17 cellular contexts compared by ENCODE assay signal in genomic region chr12:121958521-121959240, GRCh38. TPM values are rescaled to one million over a fixed set of nuclear protein-coding genes. Genes with fewer than 3 reads are reported as not detected.
DNase-seq lines count a peak whose midpoint lies in the region; ATAC-seq and TF ChIP-seq lines count a peak whose summit lies in the region.
"Had no signal": no experiment of that assay in that cellular context is flagged by ENCODE, and none has a peak within 500 bp of the region (broad histone marks: within the 10 kb centered on the region; RNA-seq: fewer than 3 reads in every experiment).

No MANE protein-coding gene starts in this region.

- CTCF ChIA-PET in IMR-90 (lab: Yijun Ruan, JAX) = interaction anchor here (0.6 kb wide), 1 partner anchor 52 kb away, joined by 3 read pairs; no protein-coding TSS in a partner anchor
- CTCF ChIA-PET in WTC11 (lab: Charles Lee) = interaction anchor here (1.0 to 2.6 kb wide), 6 partner anchors 22 to 164 kb away, joined by 3 to 8 read pairs (median 4); partner anchors contain the start of genes CFAP251 and RHOF

- H3K9me3 Mint-ChIP-seq in WTC11 = peaks cover 7% of the 10 kb centered on the region
- H3K9me3 Mint-ChIP-seq: activated naive CD4-positive, alpha-beta T cell treated with anti-CD3 and anti-CD28 coated beads, Interleukin-2, amount 10 ng/mL, durations not matched to agents 7 days and 5 days had no signal

- TF ChIP-seq CTCF in IMR-90 (conservative IDR thresholded peaks at IDR 0.05; ENCODE audit: low read depth, low read length) = no peak
- no peak for TF ChIP-seq CTCF in WTC11 (IDR thresholded peaks at IDR 0.05)

- dilution Hi-C loops in IMR-90 (cut with HindIII; ENCODE audit: low sequenced_read_pairs, unreplicated experiment) = no loop called here

- H3K27ac ChIP-seq in BLaER1 (peak overlapping the region; percentile 67), IMR-90 (ENCODE audit: insufficient read depth, low read length) (peak overlapping the region; percentile 64), mesenchymal stem cell (ENCODE audit: low read length, poor library complexity, severe bottlenecking) (no peak overlapping the region)
- H3K27ac ChIP-seq: spleen, VCaP had no signal

- no peak overlapping the region for H2BK12ac ChIP-seq in mesenchymal stem cell (ENCODE audit: low read length in 2 of 2)

- peaks cover 19% of the 10 kb centered on the region for H3K4me1 Mint-ChIP-seq in WTC11
- H3K4me1 Mint-ChIP-seq: activated naive CD4-positive, alpha-beta T cell treated with anti-CD3 and anti-CD28 coated beads, Interleukin-2, amount 10 ng/mL, durations not matched to agents 7 days and 5 days had no signal

- H4K91ac ChIP-seq in IMR-90 (ENCODE audit: insufficient read depth, low read depth, low read length) = peak overlapping the region; percentile 53; the same call in 1 of the 2 replicates
- H4K91ac ChIP-seq in mesenchymal stem cell (ENCODE audit: low read length) = no peak overlapping the region

- no peaks in the 10 kb centered on the region; the same call in 1 of the 2 replicates for H3K27me3 Mint-ChIP-seq in WTC11 (ENCODE audit: low read depth)

- H2BK120ac ChIP-seq in IMR-90 (ENCODE audit: low read depth, low read length) (peak overlapping the region; percentile 79), mesenchymal stem cell (ENCODE audit: low read depth, low read length) (no peak overlapping the region)

- H3K4ac ChIP-seq in IMR-90 (ENCODE audit: low read depth, low read length) (peak overlapping the region; percentile 81), mesenchymal stem cell (ENCODE audit: low read depth in 1 of 2, low read length in 2 of 2) (peak overlapping the region in 1 of 2 experiments; percentile 24)

- peak overlapping the region; percentile 73; the same call in 1 of the 2 replicates for H3K18ac ChIP-seq in IMR-90 (ENCODE audit: low read depth, low read length)
- peak overlapping the region in 1 of 2 experiments; percentile 71 for H3K18ac ChIP-seq in mesenchymal stem cell (ENCODE audit: low read depth in 1 of 2, low read length in 2 of 2)

- H2BK15ac ChIP-seq in IMR-90 (ENCODE audit: low read depth, low read length) = peak overlapping the region; percentile 15; the same call in 1 of the 3 replicates
- no peak overlapping the region for H2BK15ac ChIP-seq in mesenchymal stem cell (ENCODE audit: low read depth, poor library complexity, severe bottlenecking)

- H3K14ac ChIP-seq in IMR-90 (replicated peaks; ENCODE audit: low read depth, low read length) (peak overlapping the region; percentile 54), mesenchymal stem cell (ENCODE audit: low read length in 2 of 2) (no peak overlapping the region)

- intact Hi-C loops in IMR-90 (cut with micrococcal nuclease) = no loop called here

- 16% methylated on average over 3 of the region's 21 CpGs; no CpG with 5 or more reads in 1 of the 2 experiments for WGBS in IMR-90 (ENCODE audit: extremely low coverage in 2 of 2, insufficient read length in 1 of 2), 2 experiments
- 65% methylated on average over 21 of the region's 21 CpGs for WGBS in mesenchymal stem cell

- in situ Hi-C loops in IMR-90 (cut with MboI; ENCODE audit: low sequenced_read_pairs) = no loop called here

- H4K8ac ChIP-seq in IMR-90 (ENCODE audit: low read depth in 2 of 2, low read length in 2 of 2) = peak overlapping the region; percentile 31 to 57; a peak in 3 of 4 replicates
- H4K8ac ChIP-seq in mesenchymal stem cell (ENCODE audit: low read length) = peak overlapping the region; percentile 55

- H2BK20ac ChIP-seq in IMR-90 (ENCODE audit: low read depth, low read length) = peak overlapping the region; percentile 82

- H3K4me3 Mint-ChIP-seq in WTC11 = no peak overlapping the region
- H3K4me3 Mint-ChIP-seq: activated naive CD4-positive, alpha-beta T cell treated with anti-CD3 and anti-CD28 coated beads, Interleukin-2, amount 10 ng/mL, durations not matched to agents 7 days and 5 days had no signal

- POLR2A ChIA-PET in IMR-90 (lab: Charles Lee; ENCODE audit: unreplicated experiment) (no interaction called here), WTC11 (lab: Charles Lee) (interaction anchor here (1.0 kb wide), 1 partner anchor 23 kb away, joined by 3 read pairs; no protein-coding TSS in a partner anchor)

- H3K36me3 Mint-ChIP-seq in WTC11 = no peaks in the 10 kb centered on the region
- H3K36me3 Mint-ChIP-seq: activated naive CD4-positive, alpha-beta T cell treated with anti-CD3 and anti-CD28 coated beads, Interleukin-2, amount 10 ng/mL, durations not matched to agents 7 days and 5 days had no signal

- peak; percentile 78 for DNase-seq in IMR-90
- DNase-seq in WTC11 (ENCODE audit: low spot score) = no peak
- peak; percentile 87 for DNase-seq in mesenchymal stem cell
- no peak for DNase-seq in NCI-H1436 treated with DMSO at 0.1 percent for 48 hours (lab: John Stamatoyannopoulos, UW)
- no peak for DNase-seq in activated CD8-positive, alpha-beta memory T cell treated with anti-CD3 and anti-CD28 coated beads for 24 hours
- no peak for DNase-seq in T-helper 2 cell
- DNase-seq: activated naive CD4-positive, alpha-beta T cell treated with anti-CD3 and anti-CD28 coated beads, Interleukin-2, amount 10 ng/mL, durations not matched to agents 7 days and 5 days; AML-193; effector CD4-positive, alpha-beta T cell; islet precursor cell; MG63; NCI-H226; spleen had no signal

- peak overlapping the region; percentile 81 for H2AFZ ChIP-seq in IMR-90 (replicated peaks; ENCODE audit: low read length, poor library complexity)
- H2AFZ ChIP-seq in mesenchymal stem cell (ENCODE audit: low read depth, low read length) = no peak overlapping the region

- H3K9ac ChIP-seq in BLaER1 (peak overlapping the region; percentile 52), IMR-90 (ENCODE audit: low read depth, low read length) (0 out of 2 replicates have a peak overlapping the region, but pooled peaks have one; percentile 10), mesenchymal stem cell (ENCODE audit: low read length) (no peak overlapping the region)

- H2BK5ac ChIP-seq in IMR-90 (ENCODE audit: low read depth, low read length, poor library complexity, severe bottlenecking) (peak overlapping the region; percentile 62), mesenchymal stem cell (ENCODE audit: low read depth, low read length, poor library complexity, severe bottlenecking) (no peak overlapping the region)

- BruUV-seq in IMR-90 (replicated peaks; lab: Mats Ljungman, UMichigan) = no TSS peak

- H3K4me1 ChIP-seq in BLaER1 = peaks cover 34% of the 10 kb centered on the region
- H3K4me1 ChIP-seq in IMR-90 (ENCODE audit: control insufficient read depth, insufficient read depth, low read length) = peaks cover 14% of the 10 kb centered on the region
- peaks cover 9% of the 10 kb centered on the region for H3K4me1 ChIP-seq in mesenchymal stem cell (ENCODE audit: control insufficient read depth, insufficient read depth, low read depth, low read length)

- H3K23ac ChIP-seq in IMR-90 (ENCODE audit: low read depth, low read length) (peak overlapping the region; percentile 67; the same call in 1 of the 2 replicates), mesenchymal stem cell (ENCODE audit: low read length in 2 of 2) (no peak overlapping the region)

- H3K4me3 ChIP-seq in BLaER1 = peak overlapping the region; percentile 38
- H3K4me3 ChIP-seq in IMR-90 (ENCODE audit: insufficient read depth, low read depth, low read length) = peak overlapping the region; percentile 25; the same call in 1 of the 2 replicates
- H3K4me3 ChIP-seq in mesenchymal stem cell (ENCODE audit: insufficient read depth in 1 of 2, low read depth in 1 of 2, low read length in 2 of 2) = no peak overlapping the region
- H3K4me3 ChIP-seq: MG63, spleen had no signal

- TF ChIP-seq RAD21 in IMR-90 (IDR thresholded peaks at IDR 0.05; ENCODE audit: low read length) = no peak

- peak overlapping the region; percentile 81 for H4K5ac ChIP-seq in IMR-90 (ENCODE audit: low read depth, low read length)

- H3K9me1 ChIP-seq in IMR-90 (ENCODE audit: insufficient read depth, low read length) = peaks cover 14% of the 10 kb centered on the region

- no peaks in the 10 kb centered on the region for H3K9me3 ChIP-seq in BLaER1
- H3K9me3 ChIP-seq in IMR-90 (ENCODE audit: control insufficient read depth, insufficient read depth, low read length) = no peaks in the 10 kb centered on the region
- no peaks in the 10 kb centered on the region for H3K9me3 ChIP-seq in mesenchymal stem cell (ENCODE audit: control insufficient read depth, low read length)
- H3K9me3 ChIP-seq: MG63, spleen had no signal

- TF ChIP-seq POLR2A in IMR-90 (IDR thresholded peaks at IDR 0.05; ENCODE audit: low read depth, low read length) = no peak

- H4K20me1 ChIP-seq in BLaER1 (no peaks in the 10 kb centered on the region), IMR-90 (ENCODE audit: insufficient read depth, low read length) (no peaks in the 10 kb centered on the region)

- H3K27me3 ChIP-seq in BLaER1 (no peaks in the 10 kb centered on the region), IMR-90 (ENCODE audit: control insufficient read depth, insufficient read depth, low read length) (no peaks in the 10 kb centered on the region), mesenchymal stem cell (ENCODE audit: control insufficient read depth in 1 of 2, insufficient read depth in 1 of 2, low read length in 2 of 2) (peaks cover 0 to 6% of the 10 kb centered on the region in 2 experiments)
- H3K27me3 ChIP-seq: MG63, spleen had no signal

- peak overlapping the region; percentile 68 for H2AK9ac ChIP-seq in IMR-90 (replicated peaks; ENCODE audit: low read depth, low read length, poor library complexity)

- H2AK5ac ChIP-seq in IMR-90 (ENCODE audit: low read depth, low read length) = peak overlapping the region; percentile 96; the same call in 1 of the 2 replicates
- no peak overlapping the region for H2AK5ac ChIP-seq in mesenchymal stem cell (ENCODE audit: low read length, severe bottlenecking)

- ATAC-seq in IMR-90 (ENCODE audit: low read depth) = peak; percentile 92
- peak; percentile 22 for ATAC-seq in WTC11
- ATAC-seq in GM21529 (IDR thresholded peaks at IDR 0.05; ENCODE audit: unreplicated experiment) = no peak
- ATAC-seq: Panc1 had no signal

- H3K36me3 ChIP-seq in BLaER1 (no peaks in the 10 kb centered on the region), IMR-90 (ENCODE audit: control insufficient read depth, insufficient read depth, low read length) (peaks cover 11% of the 10 kb centered on the region; the same call in 1 of the 2 replicates), mesenchymal stem cell (ENCODE audit: control insufficient read depth in 1 of 2, insufficient read depth in 2 of 2, low read depth in 1 of 2, low read length in 2 of 2) (peaks cover 32 to 48% of the 10 kb centered on the region in 2 experiments)
- H3K36me3 ChIP-seq: spleen had no signal

- H3K79me1 ChIP-seq in IMR-90 (ENCODE audit: low read depth in 1 of 2, low read length in 2 of 2) (peaks cover 0 to 29% of the 10 kb centered on the region in 2 experiments; a peak in 2 of 4 replicates), mesenchymal stem cell (replicated peaks; ENCODE audit: low read length, poor library complexity, severe bottlenecking) (no peaks in the 10 kb centered on the region)

- H3K27ac Mint-ChIP-seq in WTC11 = no peak overlapping the region
- H3K27ac Mint-ChIP-seq: activated naive CD4-positive, alpha-beta T cell treated with anti-CD3 and anti-CD28 coated beads, Interleukin-2, amount 10 ng/mL, durations not matched to agents 7 days and 5 days had no signal

- H3K4me2 ChIP-seq in BLaER1 (peak overlapping the region; percentile 91), IMR-90 (ENCODE audit: low read depth, low read length) (peak overlapping the region; percentile 94), mesenchymal stem cell (ENCODE audit: low read length, poor library complexity, severe bottlenecking) (no peak overlapping the region)

- H3K56ac ChIP-seq in IMR-90 (ENCODE audit: extremely low read depth, insufficient read depth, low read length) = no peak overlapping the region

RNA-seq across cellular contexts. Expression of gene CFAP251, which starts 40.3 kb away (rescaled TPM):
- total RNA-seq in IMR-90 (2012; rRNA removed) (9.1 and 9.4 TPM in 2 replicates), WTC11 (2021) (2.9 to 3.1 TPM (median 3.0 TPM) in 3 replicates)
- polyA plus RNA-seq in IMR-90 (2012; rRNA removed) = 6.8 and 7.8 TPM in 2 replicates
- 4.2 and 6.8 TPM in 2 replicates for polyA plus RNA-seq in IMR-90 (2012; cell fraction: cytosol; rRNA removed)
- polyA plus RNA-seq in IMR-90 (2012; cell fraction: nucleus; rRNA removed; ENCODE audit: low replicate concordance) = 5.3 and 12.5 TPM in 2 replicates
- 8.4 TPM for polyA plus RNA-seq in mesenchymal stem cell (2013, experiment 1 of 2)
- 8.4 TPM for polyA plus RNA-seq in mesenchymal stem cell (2013, experiment 2 of 2)

Comparison
In these comparisons a context has a peak if more than half of its experiments do, and no peak if none do; other contexts are left out.
1. H3K4me3 ChIP-seq: peak in BLaER1 (single experiment) and IMR-90 (single experiment); none in mesenchymal stem cell (0 of 2).
2. DNase-seq: peak in IMR-90 (single experiment) and mesenchymal stem cell (single experiment); none in WTC11 (single experiment), NCI-H1436 treated with DMSO at 0.1 percent for 48 hours (single experiment), activated CD8-positive, alpha-beta memory T cell treated with anti-CD3 and anti-CD28 coated beads for 24 hours (single experiment) and T-helper 2 cell (0 of 5).